12 cellular contexts compared by ENCODE assay signal in genomic region chr22:19176175-19176630, GRCh38. TPM values are rescaled to one million over a fixed set of nuclear protein-coding genes. Genes with fewer than 3 reads are reported as not detected.
DNase-seq lines count a peak whose midpoint lies in the region; ATAC-seq, FAIRE-seq and TF ChIP-seq lines count a peak whose summit lies in the region.
"Had no signal": no experiment of that assay in that cellular context is flagged by ENCODE, and none has a peak within 500 bp of the region (broad histone marks: within the 10 kb centered on the region; RNA-seq: fewer than 3 reads in every experiment).

No MANE protein-coding gene starts in this region.

- H3K27me3 ChIP-seq in CD8-positive, alpha-beta memory T cell (ENCODE audit: insufficient read depth, low read length, poor library complexity, severe bottlenecking) = no peaks in the 10 kb centered on the region
- H3K27me3 ChIP-seq: SJCRH30 had no signal

- H3K4me3 ChIP-seq in A549 = no peak overlapping the region
- H3K4me3 ChIP-seq in CD8-positive, alpha-beta memory T cell (ENCODE audit: low read length) = no peak overlapping the region
- H3K4me3 ChIP-seq: SJCRH30 had no signal

- peaks cover 49% of the 10 kb centered on the region for H3K4me1 ChIP-seq in A549
- H3K4me1 ChIP-seq in CD8-positive, alpha-beta memory T cell (ENCODE audit: insufficient read depth, low read length) = peaks cover 27% of the 10 kb centered on the region

- no peak for ATAC-seq in A549
- no peak for ATAC-seq in GM19023 (IDR thresholded peaks at IDR 0.05; ENCODE audit: unreplicated experiment)
- ATAC-seq in GM19328 (IDR thresholded peaks at IDR 0.05; ENCODE audit: unreplicated experiment) = no peak
- no peak for ATAC-seq in HG02678 (IDR thresholded peaks at IDR 0.05; ENCODE audit: unreplicated experiment)

- TF ChIP-seq EP300 in A549 (IDR thresholded peaks at IDR 0.05) = no peak

- TF ChIP-seq RAD21 in A549 (conservative IDR thresholded peaks at IDR 0.05 in 1 of 2, IDR thresholded peaks at IDR 0.05 in 1 of 2) = no peak

- H3K9me3 Mint-ChIP-seq in CD8-positive, alpha-beta memory T cell = no peaks in the 10 kb centered on the region
- no peaks in the 10 kb centered on the region for H3K9me3 Mint-ChIP-seq in immature natural killer cell

- H3K4me2 ChIP-seq in A549 = peak overlapping the region; percentile 80

- H3K4me1 Mint-ChIP-seq in CD8-positive, alpha-beta memory T cell = peaks cover 16 to 43% (median 22%) of the 10 kb centered on the region in 3 donors
- H3K4me1 Mint-ChIP-seq in immature natural killer cell = peaks cover 22 to 29% of the 10 kb centered on the region in 2 donors

- peak overlapping the region in 4 of 8 donors; percentile 45 to 70 (median 60) for H3K27ac Mint-ChIP-seq in CD8-positive, alpha-beta memory T cell
- H3K27ac Mint-ChIP-seq in immature natural killer cell = peak overlapping the region in 3 of 6 donors; percentile 16 to 54 (median 40)

- no peak for DNase-seq in A549 (ENCODE audit: low read depth in 1 of 2, low spot score in 1 of 2)
- no peak for DNase-seq in CD8-positive, alpha-beta memory T cell
- no peak for DNase-seq in immature natural killer cell
- no peak for DNase-seq in activated CD4-positive, CD25-positive, alpha-beta regulatory T cell (lab: John Stamatoyannopoulos, UW)
- DNase-seq: NCI-H510A, SJCRH30 had no signal

- WGBS in A549 (ENCODE audit: missing lambda C conversion rate) = no CpG with 5 or more reads among the region's 11 CpGs

- peaks cover 0 to 9% (median 0%) of the 10 kb centered on the region in 3 donors for H3K36me3 Mint-ChIP-seq in CD8-positive, alpha-beta memory T cell
- no peaks in the 10 kb centered on the region for H3K36me3 Mint-ChIP-seq in immature natural killer cell

- no peak for TF ChIP-seq CTCF in A549 (IDR thresholded peaks at IDR 0.05)
- no peak for TF ChIP-seq CTCF in VCaP (conservative IDR thresholded peaks at IDR 0.05)

- CTCF ChIA-PET in A549 (lab: Yijun Ruan, JAX) = no interaction called here
- CTCF ChIA-PET in CD8-positive, alpha-beta memory T cell (lab: Charles Lee) = no interaction called here

- POLR2A ChIA-PET in A549 (lab: Yijun Ruan, JAX) = no interaction called here
- POLR2A ChIA-PET in CD8-positive, alpha-beta memory T cell (lab: Charles Lee) = no interaction called here

- no peak for FAIRE-seq in A549 (lab: Jason Lieb, UNC)

- TF ChIP-seq POLR2A in A549 (IDR thresholded peaks at IDR 0.05; ENCODE audit: low read length) = no peak

- no peaks in the 10 kb centered on the region for H3K27me3 Mint-ChIP-seq in CD8-positive, alpha-beta memory T cell
- peaks cover 5 to 11% (median 11%) of the 10 kb centered on the region in 3 donors for H3K27me3 Mint-ChIP-seq in immature natural killer cell (ENCODE audit: low read depth in 3 of 3)

- H3K27ac ChIP-seq in A549 = peak overlapping the region in 1 of 2 experiments; percentile 98; a peak in 2 of 6 replicates
- H3K27ac ChIP-seq in CD8-positive, alpha-beta memory T cell (ENCODE audit: low read depth, low read length) = peak overlapping the region; percentile 7
- peak overlapping the region; percentile 95 for H3K27ac ChIP-seq in VCaP
- H3K27ac ChIP-seq: SJCRH30 had no signal

- no peaks in the 10 kb centered on the region for H3K9me3 ChIP-seq in A549
- H3K9me3 ChIP-seq in CD8-positive, alpha-beta memory T cell (ENCODE audit: low read length) = no peaks in the 10 kb centered on the region
- H3K9me3 ChIP-seq: SJCRH30 had no signal

- H3K36me3 ChIP-seq in CD8-positive, alpha-beta memory T cell (ENCODE audit: insufficient read depth, low read length) = peaks cover 5% of the 10 kb centered on the region
- H3K36me3 ChIP-seq: SJCRH30 had no signal

- peak overlapping the region; percentile 17 to 71 (median 66) for H3K4me3 Mint-ChIP-seq in CD8-positive, alpha-beta memory T cell
- H3K4me3 Mint-ChIP-seq in immature natural killer cell = peak overlapping the region in 4 of 5 donors; percentile 48 to 69 (median 58)

TF ChIP-seq in A549, 52 proteins besides CTCF, POLR2A, EP300 and RAD21 (continues in another document):
- TF ChIP-seq SMC3 (IDR thresholded peaks at IDR 0.05) (no peak), PBX3 (IDR thresholded peaks at IDR 0.05) (no peak), E2F6 (IDR thresholded peaks at IDR 0.05; ENCODE audit: borderline replicate concordance, low read depth) (no peak), HDAC2 (IDR thresholded peaks at IDR 0.05) (no peak), POLR2AphosphoS2 (conservative IDR thresholded peaks at IDR 0.05; ENCODE audit: low read length) (no peak), RNF2 (IDR thresholded peaks at IDR 0.05; ENCODE audit: borderline replicate concordance, low read depth) (no peak), ELK1 (IDR thresholded peaks at IDR 0.05; ENCODE audit: low read depth, low read length) (no peak)

RNA-seq across cellular contexts. Expression of gene SLC25A1, which starts 2.3 kb away (rescaled TPM):
- polyA plus RNA-seq in A549 (2011; rRNA removed) = 11.4 and 14.9 TPM in 2 replicates
- polyA plus RNA-seq in A549 (2012; cell fraction: cytosol; rRNA removed) = 36.9 and 49.9 TPM in 2 replicates
- 75.2 and 76.2 TPM in 2 replicates for polyA plus RNA-seq in A549 (2012; cell fraction: nucleus; rRNA removed)
- 48.3 to 61.7 TPM (median 60.1 TPM) in 3 replicates for polyA plus RNA-seq in A549 (2017; fragmentation: RNase III; extraction: RNeasy Plus Mini Kit Qiagen cat#74134 plus additional on column Dnase treatment)
- 20.9 and 21.0 TPM in 2 replicates for polyA minus RNA-seq in A549 (2011; rRNA and poly(A)+ RNA removed)
- 10 to 100 TPM; 42.4 to 44.7 TPM for total RNA-seq in CD8-positive, alpha-beta memory T cell
- polyA plus RNA-seq in CD8-positive, alpha-beta memory T cell = 69.9 TPM
- polyA plus RNA-seq in immature natural killer cell = 10 to 100 TPM; 53.6 to 78.7 (median 57.6) TPM

RNA-seq across cellular contexts. Expression of gene GSC2, which starts 26.1 kb away (rescaled TPM):
- polyA plus RNA-seq in A549 (2011; rRNA removed) = not detected in 2 replicates
- polyA plus RNA-seq in A549 (2012; cell fraction: cytosol; rRNA removed) = not detected in 2 replicates
- not detected in 2 replicates for polyA plus RNA-seq in A549 (2012; cell fraction: nucleus; rRNA removed)
- not detected in 3 replicates for polyA plus RNA-seq in A549 (2017; fragmentation: RNase III; extraction: RNeasy Plus Mini Kit Qiagen cat#74134 plus additional on column Dnase treatment)
- not detected in 2 replicates for polyA minus RNA-seq in A549 (2011; rRNA and poly(A)+ RNA removed)
- total RNA-seq in CD8-positive, alpha-beta memory T cell = not detected
- not detected for polyA plus RNA-seq in CD8-positive, alpha-beta memory T cell
- polyA plus RNA-seq in immature natural killer cell = not detected
- total RNA-seq: SJCRH30 had no signal
- polyA plus RNA-seq: esophagus, neural cell had no signal

RNA-seq across cellular contexts. Expression of gene ESS2, which starts 31.8 kb away (rescaled TPM):
- polyA plus RNA-seq in A549 (2011; rRNA removed) (4.7 and 5.2 TPM in 2 replicates), A549 (2017; fragmentation: RNase III; extraction: RNeasy Plus Mini Kit Qiagen cat#74134 plus additional on column Dnase treatment) (9.0 to 10.0 TPM (median 9.4 TPM) in 3 replicates), immature natural killer cell (10 to 100 TPM in 1 of 3 donors, 1 to 10 TPM in 2; 1.6 to 13.2 (median 4.8) TPM)
- polyA plus RNA-seq in A549 (2012; cell fraction: cytosol; rRNA removed) = 9.6 and 10.5 TPM in 2 replicates
- 17.8 and 19.1 TPM in 2 replicates for polyA plus RNA-seq in A549 (2012; cell fraction: nucleus; rRNA removed)
- polyA minus RNA-seq in A549 (2011; rRNA and poly(A)+ RNA removed) = 3.3 and 3.4 TPM in 2 replicates
- 10 to 100 TPM; 18.7 to 19.6 TPM for total RNA-seq in CD8-positive, alpha-beta memory T cell
- polyA plus RNA-seq in CD8-positive, alpha-beta memory T cell = 9.3 TPM

RNA-seq across cellular contexts. Expression of gene TSSK2, which starts 45.1 kb away (rescaled TPM):
- not detected in 2 replicates for polyA plus RNA-seq in A549 (2011; rRNA removed)
- not detected in 2 replicates for polyA plus RNA-seq in A549 (2012; cell fraction: cytosol; rRNA removed)
- not detected in 2 replicates for polyA plus RNA-seq in A549 (2012; cell fraction: nucleus; rRNA removed)
- not detected in 3 replicates for polyA plus RNA-seq in A549 (2017; fragmentation: RNase III; extraction: RNeasy Plus Mini Kit Qiagen cat#74134 plus additional on column Dnase treatment)
- polyA minus RNA-seq in A549 (2011; rRNA and poly(A)+ RNA removed) = not detected in 2 replicates
- not detected for total RNA-seq in CD8-positive, alpha-beta memory T cell
- not detected for polyA plus RNA-seq in CD8-positive, alpha-beta memory T cell
- not detected for polyA plus RNA-seq in immature natural killer cell
- total RNA-seq: SJCRH30 had no signal
- polyA plus RNA-seq: neural cell had no signal

RNA-seq across cellular contexts. Expression of gene DGCR2, which starts 54.0 kb away (rescaled TPM):
- polyA plus RNA-seq in A549 (2011; rRNA removed) (10.6 and 12.9 TPM in 2 replicates), A549 (2017; fragmentation: RNase III; extraction: RNeasy Plus Mini Kit Qiagen cat#74134 plus additional on column Dnase treatment) (17.7 to 17.9 TPM (median 17.8 TPM) in 3 replicates), immature natural killer cell (10 to 100 TPM; 19.4 to 51.7 (median 31.6) TPM)
- polyA plus RNA-seq in A549 (2012; cell fraction: cytosol; rRNA removed) = 11.2 and 14.9 TPM in 2 replicates
- polyA plus RNA-seq in A549 (2012; cell fraction: nucleus; rRNA removed) = 31.8 and 37.2 TPM in 2 replicates
- polyA minus RNA-seq in A549 (2011; rRNA and poly(A)+ RNA removed) = 17.8 and 19.4 TPM in 2 replicates
- 10 to 100 TPM; 26.9 to 28.4 TPM for total RNA-seq in CD8-positive, alpha-beta memory T cell
- 51.7 TPM for polyA plus RNA-seq in CD8-positive, alpha-beta memory T cell
